8 cellular contexts compared by ENCODE assay signal in the genomic region with DNA sequence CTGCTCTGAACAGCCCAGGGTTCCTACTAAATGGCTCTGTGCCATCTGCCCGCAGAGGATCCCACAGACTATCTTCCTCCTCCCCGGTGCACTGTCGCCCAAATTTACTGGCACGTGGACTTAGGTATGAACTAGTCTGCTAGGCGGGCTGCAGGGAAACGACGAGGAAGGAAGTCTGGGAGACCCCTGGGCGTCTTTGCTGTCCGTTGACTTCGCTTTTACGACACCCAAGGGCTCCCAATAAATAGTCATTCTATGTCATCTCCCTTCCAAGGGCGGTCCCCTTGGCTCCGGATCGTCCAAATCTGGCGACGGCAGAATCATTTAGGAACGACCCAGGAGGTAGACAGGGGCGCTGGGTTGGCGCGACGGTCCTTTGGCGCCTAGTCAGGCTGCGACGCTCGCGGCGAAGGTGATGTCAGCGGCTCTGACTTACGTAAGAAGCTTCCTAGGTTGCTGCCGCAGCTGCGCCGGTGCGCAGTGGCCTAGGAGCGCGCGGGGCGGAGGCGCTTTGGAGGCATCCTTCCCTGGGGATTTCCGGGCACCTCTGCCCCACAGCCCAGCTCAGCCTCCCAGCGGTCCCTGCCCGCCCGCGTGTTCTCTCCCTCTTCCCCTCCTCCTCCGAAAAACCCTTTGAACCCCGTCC. TPM values are rescaled to one million over a fixed set of nuclear protein-coding genes. Genes with fewer than 3 reads are reported as not detected.
A peak's percentile ranks its signal among the peaks of the same experiment; 100 is the strongest.
DNase-seq lines count a peak whose midpoint lies in the region; ATAC-seq, FAIRE-seq and TF ChIP-seq lines count a peak whose summit lies in the region.

No MANE protein-coding gene starts in this region.

- FAIRE-seq in small intestine (lab: Jason Lieb, UNC) (no peak), GM12892 (lab: Jason Lieb, UNC) (no peak)

- H3K9me3 ChIP-seq in AG04450 (ENCODE audit: control insufficient read depth, insufficient read depth, low read length), result no peaks in the 10 kb centered on the region; the same call in 1 of the 2 replicates
- no peaks in the 10 kb centered on the region for H3K9me3 ChIP-seq in HUES64 (ENCODE audit: insufficient read depth, low read depth, low read length)
- peaks cover 0 to 9% of the 10 kb centered on the region in 2 donors for H3K9me3 ChIP-seq in right atrium auricular region
- no peaks in the 10 kb centered on the region for H3K9me3 ChIP-seq in small intestine (ENCODE audit: control insufficient read depth, low read depth)

- no peak for TF ChIP-seq POLR2A in GM12892 (IDR thresholded peaks at IDR 0.05; ENCODE audit: low read depth, low read length)

- CTCF ChIA-PET in AG04450 (lab: Charles Lee), result no interaction called here

- no peaks in the 10 kb centered on the region for H3K36me3 Mint-ChIP-seq in activated T-cell treated with anti-CD3 and anti-CD28 coated beads, Interleukin-2, amount 50 U/mL, for 4 hours (ENCODE audit: insufficient read depth)

- no peak for DNase-seq in AG04450 (ENCODE audit: low read depth, low spot score)
- no peak for DNase-seq in activated T-cell treated with anti-CD3 and anti-CD28 coated beads, Interleukin-2, amount 50 U/mL, for 4 hours
- DNase-seq in right atrium auricular region (ENCODE audit: low spot score), result no peak
- DNase-seq in small intestine, result peak; percentile 13
- no peak for DNase-seq in SW 1271 (lab: John Stamatoyannopoulos, UW)
- DNase-seq in GM12892 (ENCODE audit: insufficient read length), result no peak

- no peak overlapping the region for H3K4me3 Mint-ChIP-seq in activated T-cell treated with anti-CD3 and anti-CD28 coated beads, Interleukin-2, amount 50 U/mL, for 4 hours

- POLR2A ChIA-PET in AG04450 (lab: Yijun Ruan, JAX), result interaction anchor here (0.5 kb wide), 1 partner anchor 48 kb away, joined by 3 read pairs; no protein-coding TSS in a partner anchor

- no peak overlapping the region for H3K9ac ChIP-seq in HUES64 (ENCODE audit: low read depth, low read length)

- peaks cover 2% of the 10 kb centered on the region for H3K4me1 Mint-ChIP-seq in activated T-cell treated with anti-CD3 and anti-CD28 coated beads, Interleukin-2, amount 50 U/mL, for 4 hours (ENCODE audit: low read depth)

- WGBS in HUES64, result under 1% methylated on average over 42 of the region's 45 CpGs
- 2 to 34% (median 6%) methylated on average over 30 to 45 of the region's 45 CpGs for WGBS in small intestine, 3 donors

- H3K4me1 ChIP-seq in HUES64 (ENCODE audit: insufficient read depth, low read length), result 0 out of 2 replicates have a peak, but pooled peaks cover 13% of the 10 kb centered on the region
- no peaks in the 10 kb centered on the region for H3K4me1 ChIP-seq in right atrium auricular region
- H3K4me1 ChIP-seq in small intestine (ENCODE audit: control insufficient read depth in 2 of 2, insufficient read depth in 1 of 2, low read depth in 1 of 2, low read length in 1 of 2), result no peaks in the 10 kb centered on the region

- peaks cover 32% of the 10 kb centered on the region for H3K27me3 Mint-ChIP-seq in activated T-cell treated with anti-CD3 and anti-CD28 coated beads, Interleukin-2, amount 50 U/mL, for 4 hours (ENCODE audit: low read depth)

- peak; percentile 50 to 55 for ATAC-seq in activated T-cell treated with anti-CD3 and anti-CD28 coated beads, Interleukin-2, amount 50 U/mL, for 4 hours
- no peak for ATAC-seq in GM18861 (IDR thresholded peaks at IDR 0.05; ENCODE audit: unreplicated experiment)

- peaks cover 4% of the 10 kb centered on the region for H3K9me3 Mint-ChIP-seq in activated T-cell treated with anti-CD3 and anti-CD28 coated beads, Interleukin-2, amount 50 U/mL, for 4 hours

- H3K27me3 ChIP-seq in AG04450 (ENCODE audit: control insufficient read depth, insufficient read depth, low read length), result no peaks in the 10 kb centered on the region
- peaks cover 35% of the 10 kb centered on the region for H3K27me3 ChIP-seq in HUES64 (ENCODE audit: insufficient read depth, low read length)
- no peaks in the 10 kb centered on the region for H3K27me3 ChIP-seq in right atrium auricular region
- H3K27me3 ChIP-seq in small intestine (ENCODE audit: control insufficient read depth in 2 of 2, insufficient read depth in 2 of 2, low read length in 2 of 2), result peaks cover 0 to 1% of the 10 kb centered on the region in 2 donors

- peak overlapping the region; percentile 73 for H3K4me3 ChIP-seq in AG04450 (ENCODE audit: low read depth, low read length)
- H3K4me3 ChIP-seq in HUES64 (ENCODE audit: low read length), result peak overlapping the region; percentile 70
- peak overlapping the region; percentile 43 to 54 for H3K4me3 ChIP-seq in right atrium auricular region
- no peak overlapping the region for H3K4me3 ChIP-seq in small intestine (ENCODE audit: low read depth in 1 of 2, low read length in 2 of 2)

- H3K36me3 ChIP-seq in HUES64 (ENCODE audit: insufficient read depth, low read length) (no peaks in the 10 kb centered on the region), right atrium auricular region (no peaks in the 10 kb centered on the region), small intestine (ENCODE audit: control insufficient read depth in 2 of 2, insufficient read depth in 2 of 2, low read length in 2 of 2) (no peaks in the 10 kb centered on the region)

- H3K27ac ChIP-seq in AG04450 (ENCODE audit: low read depth, low read length), result no peak overlapping the region
- H3K27ac ChIP-seq in HUES64 (ENCODE audit: low read depth, low read length), result no peak overlapping the region
- no peak overlapping the region for H3K27ac ChIP-seq in right atrium auricular region
- H3K27ac ChIP-seq in small intestine (ENCODE audit: low read depth in 1 of 2, low read length in 1 of 2), result peak overlapping the region in 1 of 2 donors; percentile 31

- TF ChIP-seq CTCF in AG04450 (IDR thresholded peaks at IDR 0.05; ENCODE audit: low read depth, low read length), result no peak
- TF ChIP-seq CTCF in right atrium auricular region (IDR thresholded peaks at IDR 0.05), result no peak

RNA-seq across cellular contexts. Expression of gene NHS, which starts 2.2 kb away (rescaled TPM):
- polyA plus RNA-seq in AG04450 (2011; rRNA removed) (2.0 and 2.3 TPM in 2 replicates), small intestine (1 to 10 TPM in 1 of 3 donors, under 1 TPM in 2; under 0.01 to 1.3 (median 0.27) TPM)
- 3.3 and 5.4 TPM in 2 replicates for polyA minus RNA-seq in AG04450 (2011; rRNA and poly(A)+ RNA removed)
- 3.8 TPM for polyA plus RNA-seq in HUES64 (2013, experiment 1 of 2)
- 4.6 TPM for polyA plus RNA-seq in HUES64 (2013, experiment 2 of 2)
- total RNA-seq in activated T-cell treated with anti-CD3 and anti-CD28 coated beads, Interleukin-2, amount 50 U/mL, for 4 hours, result 1 to 10 TPM; 2.3 to 7.7 (median 7.5) TPM
- total RNA-seq in right atrium auricular region, result 1 to 10 TPM in 1 of 2 donors, under 1 TPM in 1; 0.59 to 2.0 TPM
- polyA plus RNA-seq in GM12892 (2012; ENCODE audit: missing spikeins), result 0.02 TPM

Comparison
In these comparisons a context has a peak if more than half of its experiments do, and no peak if none do; other contexts are left out.
1. H3K4me3 ChIP-seq: peak in AG04450 (single experiment), HUES64 (single experiment) and right atrium auricular region (2 of 2); none in small intestine (0 of 2).